ENCODE assay signal across 1 cellular context in genomic region chr19:45495178-45495577, GRCh38.
TF ChIP-seq lines count a peak whose summit lies in the region.

No MANE protein-coding gene starts in this region.

TF ChIP-seq in K562, 482 proteins besides CTCF, POLR2A, EP300 and RAD21:
- TF ChIP-seq SAP30 (IDR thresholded peaks at IDR 0.05; ENCODE audit: borderline replicate concordance, insufficient read depth, low read depth, low read length, poor library complexity, severe bottlenecking): no peak
- peak; percentile 86 for TF ChIP-seq ZKSCAN1 (IDR thresholded peaks at IDR 0.05; ENCODE audit: low read depth, low read length)
TF ChIP-seq in K562: peak in this region for 1.
